In the genomic region with DNA sequence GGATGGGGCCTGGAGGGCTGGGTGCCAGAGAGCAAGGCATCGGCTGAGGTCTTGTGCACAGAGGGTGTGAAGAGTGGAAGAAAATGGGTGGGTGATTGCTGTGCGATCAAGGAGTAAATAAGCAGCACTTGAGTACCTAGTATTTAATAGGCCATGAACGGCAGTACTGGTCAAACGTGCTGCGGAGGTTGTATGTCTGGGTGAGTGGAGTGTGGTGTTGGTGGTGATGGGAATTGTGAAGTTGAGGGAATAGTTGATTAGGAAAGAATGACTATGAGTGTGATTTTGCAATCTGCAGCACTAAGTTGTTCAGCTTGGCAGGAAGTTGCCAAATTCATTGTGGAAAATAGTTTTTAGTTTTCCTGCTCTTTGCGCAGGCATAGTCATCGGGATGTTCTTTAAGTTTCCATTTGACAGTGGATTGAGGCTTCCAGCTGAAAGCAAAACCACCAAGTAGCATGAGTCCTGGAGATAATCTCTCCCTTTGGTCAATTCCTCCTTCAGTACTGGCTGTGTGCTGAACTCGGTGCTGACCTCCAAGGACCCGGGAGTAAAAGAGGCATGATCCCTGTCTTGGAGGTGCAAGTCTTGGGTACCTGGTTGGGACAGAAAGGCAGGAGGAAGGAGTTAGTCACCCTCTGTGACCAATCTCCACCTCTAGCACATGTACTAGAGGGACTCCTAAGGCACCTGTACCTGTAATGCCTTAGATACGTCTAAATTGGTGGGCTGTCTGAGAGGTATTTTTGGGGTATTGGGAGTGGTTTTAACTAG, we compare ENCODE assay signal across 10 cellular contexts. TPM values are rescaled to one million over a fixed set of nuclear protein-coding genes. Genes with fewer than 3 reads are reported as not detected.
DNase-seq lines count a peak whose midpoint lies in the region; ATAC-seq, FAIRE-seq and TF ChIP-seq lines count a peak whose summit lies in the region.
"Had no signal": no experiment of that assay in that cellular context is flagged by ENCODE, and none has a peak within 500 bp of the region (broad histone marks: within the 10 kb centered on the region; RNA-seq: fewer than 3 reads in every experiment).

No MANE protein-coding gene starts in this region.

- H4K20me1 ChIP-seq in DOHH2 (ENCODE audit: control insufficient read depth, insufficient read depth, low read depth, low read length), result peaks cover 5% of the 10 kb centered on the region; the same call in 1 of the 2 replicates
- peaks cover 57% of the 10 kb centered on the region for H4K20me1 ChIP-seq in PC-3 (ENCODE audit: low read length)

- H3K27ac ChIP-seq in DOHH2 (ENCODE audit: low read depth, low read length) (no peak overlapping the region), PC-3 (ENCODE audit: low read length) (peak overlapping the region; percentile 91), trophoblast cell (ENCODE audit: low read depth, low read length) (no peak overlapping the region)

- H3K9me2 ChIP-seq in DOHH2 (replicated peaks; ENCODE audit: control insufficient read depth, low read length) (no peaks in the 10 kb centered on the region), PC-3 (replicated peaks; ENCODE audit: low read length) (no peaks in the 10 kb centered on the region)

- H3K9me3 ChIP-seq in DOHH2 (ENCODE audit: control insufficient read depth, insufficient read depth, low read length), result peaks cover under 1% of the 10 kb centered on the region; the same call in 1 of the 2 replicates
- no peaks in the 10 kb centered on the region for H3K9me3 ChIP-seq in PC-3 (ENCODE audit: low read length)
- H3K9me3 ChIP-seq in trophoblast cell (ENCODE audit: insufficient read depth, low read depth, low read length), result no peaks in the 10 kb centered on the region

- H3K14ac ChIP-seq in trophoblast cell (ENCODE audit: low read length), result no peak overlapping the region

- CTCF ChIA-PET in PC-3 (lab: Charles Lee), result no interaction called here

- no peak overlapping the region for H4K91ac ChIP-seq in trophoblast cell (ENCODE audit: low read depth, low read length)

- no peak overlapping the region for H2BK5ac ChIP-seq in trophoblast cell (ENCODE audit: low read depth, low read length, poor library complexity)

- peak; percentile 41 for DNase-seq in PC-3
- DNase-seq in fibroblast of pulmonary artery (ENCODE audit: low read depth), result peak; percentile 97
- DNase-seq in trophoblast cell, result peak; percentile 40 to 66
- no peak for DNase-seq in urothelium cell line (ENCODE audit: low spot score)
- no peak for DNase-seq in cerebellar cortex (ENCODE audit: low spot score)
- DNase-seq: NCI-H1694 had no signal

- H3K18ac ChIP-seq in trophoblast cell (ENCODE audit: low read length), result no peak overlapping the region

- H3K23ac ChIP-seq in trophoblast cell (ENCODE audit: low read length), result no peak overlapping the region

- no peaks in the 10 kb centered on the region for H3F3A ChIP-seq in DOHH2 (ENCODE audit: control insufficient read depth, insufficient read depth)
- peaks cover 6% of the 10 kb centered on the region for H3F3A ChIP-seq in PC-3 (ENCODE audit: low read length, unreplicated experiment)

- peak overlapping the region; percentile 96; the same call in 1 of the 2 replicates for H3K9ac ChIP-seq in PC-3 (ENCODE audit: low read length)
- H3K9ac ChIP-seq in trophoblast cell (ENCODE audit: low read length), result no peak overlapping the region

- no peak for FAIRE-seq in urothelium cell line (lab: Jason Lieb, UNC)
- FAIRE-seq: GM18507 had no signal

- H2BK120ac ChIP-seq in trophoblast cell (ENCODE audit: insufficient read depth, low read length, poor library complexity), result no peak overlapping the region

- ATAC-seq in PC-3 (no peak), GM18870 (IDR thresholded peaks at IDR 0.05; ENCODE audit: unreplicated experiment) (no peak)
- ATAC-seq in activated CD4-positive, CD25-positive, alpha-beta regulatory T cell treated with anti-CD3 and anti-CD28 coated beads, Interleukin-2, amount 50 U/mL, for 24 hours, result no peak

- H3K79me2 ChIP-seq in DOHH2 (ENCODE audit: control insufficient read depth, low read length), result peaks cover 68% of the 10 kb centered on the region
- peaks cover 88% of the 10 kb centered on the region for H3K79me2 ChIP-seq in PC-3 (ENCODE audit: low read length)
- peaks cover 15% of the 10 kb centered on the region for H3K79me2 ChIP-seq in trophoblast cell (ENCODE audit: control insufficient read depth, insufficient read depth, low read length, poor library complexity)

- no peak overlapping the region for H2BK12ac ChIP-seq in trophoblast cell (ENCODE audit: low read length)

- H3K4me1 ChIP-seq in DOHH2 (ENCODE audit: control insufficient read depth, low read length) (peaks cover 46% of the 10 kb centered on the region), PC-3 (ENCODE audit: insufficient read depth, low read length) (peaks cover 74% of the 10 kb centered on the region), trophoblast cell (ENCODE audit: control insufficient read depth in 1 of 2, insufficient read depth in 2 of 2, low read length in 2 of 2) (peaks cover 3 to 14% of the 10 kb centered on the region in 2 experiments)

- POLR2A ChIA-PET in PC-3 (lab: Charles Lee; ENCODE audit: unreplicated experiment), result no interaction called here

- H3K4me3 ChIP-seq in DOHH2 (ENCODE audit: low read length), result peak overlapping the region; percentile 95; the same call in 1 of the 2 replicates
- H3K4me3 ChIP-seq in PC-3 (ENCODE audit: low read length), result peak overlapping the region; percentile 94
- peak overlapping the region; percentile 78 for H3K4me3 ChIP-seq in fibroblast of pulmonary artery (replicated peaks; ENCODE audit: low read depth, low read length)
- no peak overlapping the region for H3K4me3 ChIP-seq in trophoblast cell (ENCODE audit: low read depth, low read length)

- no TSS peak for BruUV-seq in PC-3 (replicated peaks; lab: Mats Ljungman, UMichigan)

- H3K27me3 ChIP-seq in DOHH2 (ENCODE audit: control insufficient read depth, low read length) (no peaks in the 10 kb centered on the region), PC-3 (ENCODE audit: low read length) (no peaks in the 10 kb centered on the region), trophoblast cell (ENCODE audit: insufficient read depth, low read length) (no peaks in the 10 kb centered on the region)

- peak overlapping the region; percentile 86 for H3K4me2 ChIP-seq in DOHH2 (ENCODE audit: low read length)
- H3K4me2 ChIP-seq in PC-3 (ENCODE audit: low read length), result peak overlapping the region; percentile 92
- peak overlapping the region; percentile 78 for H3K4me2 ChIP-seq in trophoblast cell (ENCODE audit: low read length)

- intact Hi-C loops in PC-3 (cut with micrococcal nuclease), result loop anchor here (5.0 kb wide), 1 partner anchor 193 kb away; no protein-coding TSS in a partner anchor

- H2AK5ac ChIP-seq in trophoblast cell (ENCODE audit: low read length), result no peak overlapping the region

- H3K36me3 ChIP-seq in DOHH2 (ENCODE audit: control insufficient read depth, low read length) (no peaks in the 10 kb centered on the region), PC-3 (ENCODE audit: low read depth, low read length) (no peaks in the 10 kb centered on the region), trophoblast cell (ENCODE audit: control insufficient read depth in 1 of 2, insufficient read depth in 2 of 2, low read length in 2 of 2) (no peaks in the 10 kb centered on the region)

- no peak overlapping the region for H4K8ac ChIP-seq in trophoblast cell (ENCODE audit: low read depth, low read length)

- no peak overlapping the region for H2AFZ ChIP-seq in PC-3 (ENCODE audit: low read length)
- H2AFZ ChIP-seq in trophoblast cell (ENCODE audit: insufficient read depth, low read length, poor library complexity), result no peak overlapping the region

- no peak overlapping the region for H4K12ac ChIP-seq in trophoblast cell (ENCODE audit: low read depth, low read length)

- H3K79me1 ChIP-seq in trophoblast cell (ENCODE audit: low read length), result peaks cover 12% of the 10 kb centered on the region

- H3K4ac ChIP-seq in trophoblast cell (ENCODE audit: low read depth, low read length), result peak overlapping the region; percentile 13

- no CpG with 5 or more reads among the region's 10 CpGs for WGBS in trophoblast cell (ENCODE audit: extremely low coverage, insufficient coverage, insufficient read length)

- TF ChIP-seq CTCF in DOHH2 (IDR thresholded peaks at IDR 0.05; ENCODE audit: low read depth, low read length, poor library complexity, severe bottlenecking) (no peak), PC-3 (conservative IDR thresholded peaks at IDR 0.05; ENCODE audit: low read depth, low read length) (no peak), fibroblast of pulmonary artery (IDR thresholded peaks at IDR 0.05; ENCODE audit: low read length, missing control alignments) (no peak)

RNA-seq across cellular contexts. Expression of a gene that starts 2.1 kb away (rescaled TPM):
- 62.9 and 67.7 TPM in 2 replicates for total RNA-seq in PC-3 (2014; rRNA removed)
- 15.7 and 16.4 TPM in 2 replicates for polyA plus RNA-seq in trophoblast cell (2013)

Comparison
In these comparisons a context has a peak if more than half of its experiments do, and no peak if none do; other contexts are left out.
1. DNase-seq: peak in PC-3 (single experiment), fibroblast of pulmonary artery (single experiment) and trophoblast cell (2 of 2); none in urothelium cell line (single experiment) and cerebellar cortex (single experiment).
2. Peak in every context shown above with its lines, with median percentiles within 50 percentile points of each other: H3K4me2 ChIP-seq.